In the genomic region with DNA sequence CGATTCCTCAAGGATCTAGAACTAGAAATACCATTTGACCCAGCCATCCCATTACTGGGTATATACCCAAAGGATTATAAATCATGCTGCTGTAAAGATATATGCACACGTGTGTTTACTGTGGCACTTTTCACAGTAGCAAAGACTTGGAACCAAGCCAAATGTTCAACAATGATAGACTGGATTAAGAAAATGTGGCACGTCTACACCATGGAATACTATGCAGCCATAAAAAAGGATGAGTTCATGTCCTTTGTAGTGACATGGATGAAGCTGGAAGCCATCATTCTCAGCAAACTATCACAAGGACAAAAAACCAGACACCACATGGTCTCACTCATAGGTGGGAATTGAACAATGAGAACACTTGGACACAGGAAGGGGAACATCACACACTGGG, we compare ENCODE assay signal across 2 cellular contexts. TPM values are rescaled to one million over a fixed set of nuclear protein-coding genes. Genes with fewer than 3 reads are reported as not detected.
"Had no signal": no experiment of that assay in that cellular context is flagged by ENCODE, and none has a peak within 500 bp of the region (broad histone marks: within the 10 kb centered on the region; RNA-seq: fewer than 3 reads in every experiment).

No MANE protein-coding gene starts in this region.

RNA-seq across cellular contexts. Expression of gene CYP4A11, which starts 59.6 kb away (rescaled TPM):
- total RNA-seq: G401 had no signal
- polyA plus RNA-seq: GM12878 had no signal
